1 cellular context compared by ENCODE assay signal in the genomic region with DNA sequence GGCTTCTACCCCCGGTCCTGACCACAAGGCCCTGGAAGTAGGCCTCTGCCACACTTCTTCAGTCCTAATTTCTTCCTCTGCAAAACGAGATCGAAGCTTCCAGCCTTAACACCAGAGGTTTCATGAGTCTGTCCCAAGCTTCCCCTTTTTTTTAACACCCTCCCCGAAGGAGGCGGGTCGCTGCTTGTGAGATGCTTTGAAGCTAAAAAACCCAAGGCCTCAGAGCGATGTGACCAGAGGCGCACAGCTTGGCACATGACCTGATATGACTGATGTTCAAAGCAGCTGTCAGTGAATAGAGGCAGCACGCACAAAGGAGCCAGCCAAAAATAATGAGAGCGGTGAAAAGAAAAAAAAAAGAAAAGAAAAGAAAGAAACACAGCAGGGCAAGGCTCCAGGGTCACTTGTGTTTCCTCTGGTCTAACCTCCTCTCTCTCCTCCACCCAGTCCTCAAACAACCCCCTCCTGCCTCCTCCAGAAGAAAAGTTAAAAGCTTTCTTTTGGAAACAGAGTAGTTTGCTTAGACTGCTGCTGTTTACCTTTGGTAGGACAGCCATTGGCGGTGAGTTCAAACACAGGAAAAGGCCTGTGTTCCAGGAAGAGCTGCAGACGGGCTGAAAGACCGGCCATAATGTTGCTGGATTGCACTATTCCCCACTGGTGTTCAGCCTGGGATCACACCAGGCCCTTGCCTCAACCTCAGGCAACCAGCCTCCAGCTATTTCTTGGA.
TF ChIP-seq lines count a peak whose summit lies in the region.

No MANE protein-coding gene starts in this region.

TF ChIP-seq in IMR-90, 13 proteins besides CTCF, POLR2A, EP300 and RAD21 (continued from another document):
- TF ChIP-seq, protein P1, sequence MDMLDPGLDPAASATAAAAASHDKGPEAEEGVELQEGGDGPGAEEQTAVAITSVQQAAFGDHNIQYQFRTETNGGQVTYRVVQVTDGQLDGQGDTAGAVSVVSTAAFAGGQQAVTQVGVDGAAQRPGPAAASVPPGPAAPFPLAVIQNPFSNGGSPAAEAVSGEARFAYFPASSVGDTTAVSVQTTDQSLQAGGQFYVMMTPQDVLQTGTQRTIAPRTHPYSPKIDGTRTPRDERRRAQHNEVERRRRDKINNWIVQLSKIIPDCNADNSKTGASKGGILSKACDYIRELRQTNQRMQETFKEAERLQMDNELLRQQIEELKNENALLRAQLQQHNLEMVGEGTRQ (IDR thresholded peaks at IDR 0.05; ENCODE audit: low read depth, low read length) = no peak
- TF ChIP-seq, protein P2, sequence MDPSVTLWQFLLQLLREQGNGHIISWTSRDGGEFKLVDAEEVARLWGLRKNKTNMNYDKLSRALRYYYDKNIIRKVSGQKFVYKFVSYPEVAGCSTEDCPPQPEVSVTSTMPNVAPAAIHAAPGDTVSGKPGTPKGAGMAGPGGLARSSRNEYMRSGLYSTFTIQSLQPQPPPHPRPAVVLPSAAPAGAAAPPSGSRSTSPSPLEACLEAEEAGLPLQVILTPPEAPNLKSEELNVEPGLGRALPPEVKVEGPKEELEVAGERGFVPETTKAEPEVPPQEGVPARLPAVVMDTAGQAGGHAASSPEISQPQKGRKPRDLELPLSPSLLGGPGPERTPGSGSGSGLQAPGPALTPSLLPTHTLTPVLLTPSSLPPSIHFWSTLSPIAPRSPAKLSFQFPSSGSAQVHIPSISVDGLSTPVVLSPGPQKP (IDR thresholded peaks at IDR 0.05; ENCODE audit: borderline replicate concordance, low read depth, low read length) = no peak
- TF ChIP-seq FOS (IDR thresholded peaks at IDR 0.05; ENCODE audit: low read depth, low read length) (no peak), MXI1 (IDR thresholded peaks at IDR 0.05; ENCODE audit: borderline replicate concordance, low read depth, low read length) (no peak), BHLHE40 (IDR thresholded peaks at IDR 0.05; ENCODE audit: low read depth, low read length) (no peak), CEBPB (IDR thresholded peaks at IDR 0.05; ENCODE audit: low read depth, low read length) (no peak), RCOR1 (IDR thresholded peaks at IDR 0.05; ENCODE audit: insufficient replicate concordance, low read length) (no peak), SMC3 (IDR thresholded peaks at IDR 0.05; ENCODE audit: low read depth, low read length) (no peak), NFE2L2 (IDR thresholded peaks at IDR 0.05; ENCODE audit: low read depth, low read length) (no peak), CHD1 (IDR thresholded peaks at IDR 0.05; ENCODE audit: low read depth, low read length) (no peak), MAFK (IDR thresholded peaks at IDR 0.05; ENCODE audit: low read depth, low read length) (no peak), MAZ (IDR thresholded peaks at IDR 0.05; ENCODE audit: borderline replicate concordance, low read depth, low read length) (no peak)
TF ChIP-seq in IMR-90: peak in this region for 0.
